Comparison of ENCODE assay signal across 8 cellular contexts in the genomic region with DNA sequence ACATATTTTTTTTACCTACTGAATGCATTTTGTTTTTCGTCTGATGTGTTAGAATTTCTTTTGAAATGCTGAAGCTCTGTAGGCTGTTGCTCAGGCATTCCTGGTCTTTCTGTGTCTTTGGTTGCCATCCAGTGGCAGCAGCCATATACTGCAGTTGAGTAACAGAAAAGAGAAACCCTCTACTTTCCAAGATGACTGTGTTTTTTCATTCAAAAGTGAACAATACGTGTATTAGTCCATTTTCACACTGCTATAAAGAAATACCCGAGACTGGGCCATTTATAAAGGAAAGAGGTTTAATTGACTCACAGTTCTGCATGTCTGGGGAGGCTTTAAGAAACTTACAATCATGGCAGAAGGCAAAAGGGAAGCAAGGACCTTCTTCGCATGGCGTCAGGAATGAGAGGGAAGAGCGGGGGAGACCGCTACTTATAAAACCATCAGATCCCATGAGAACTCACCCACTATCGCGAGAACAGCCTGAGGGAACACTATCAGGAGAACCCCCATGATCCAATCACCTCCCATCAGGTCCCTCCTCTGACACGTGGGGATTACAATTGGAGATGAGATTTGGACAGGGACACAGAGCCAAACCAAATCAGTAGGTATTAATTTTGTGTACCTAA. TPM values are rescaled to one million over a fixed set of nuclear protein-coding genes. Genes with fewer than 3 reads are reported as not detected.
DNase-seq lines count a peak whose midpoint lies in the region; ATAC-seq and TF ChIP-seq lines count a peak whose summit lies in the region.

No MANE protein-coding gene starts in this region.

- no peaks in the 10 kb centered on the region for H3K36me3 ChIP-seq in neuronal stem cell (replicated peaks in 1 of 2; ENCODE audit: control insufficient read depth in 2 of 2, insufficient read depth in 2 of 2, low read length in 2 of 2)

- H3K27ac Mint-ChIP-seq in activated T-helper 17 cell treated with anti-CD3 and anti-CD28 coated beads, Interleukin-2, amount 50 U/mL, for 72 hours, result peak overlapping the region; percentile 64

- H2BK5ac ChIP-seq in neuronal stem cell (ENCODE audit: low read length), result no peak overlapping the region

- H2AK5ac ChIP-seq in neuronal stem cell (ENCODE audit: low read depth, low read length), result no peak overlapping the region

- H3K27me3 Mint-ChIP-seq in activated T-helper 17 cell treated with anti-CD3 and anti-CD28 coated beads, Interleukin-2, amount 50 U/mL, for 72 hours, result no peaks in the 10 kb centered on the region

- DNase-seq in AG10803 (ENCODE audit: low read depth) (peak; percentile 85), HuH-7.5 (ENCODE audit: low spot score) (peak; percentile 44), fibroblast of pulmonary artery (ENCODE audit: low read depth) (peak; percentile 84), neuronal stem cell (ENCODE audit: low spot score) (peak; percentile 39), ureter (ENCODE audit: low spot score) (peak; percentile 58)

- H3K36me3 Mint-ChIP-seq in activated T-helper 17 cell treated with anti-CD3 and anti-CD28 coated beads, Interleukin-2, amount 50 U/mL, for 72 hours (ENCODE audit: low read depth), result no peaks in the 10 kb centered on the region

- H3K9ac ChIP-seq in neuronal stem cell (ENCODE audit: low read depth, low read length, poor library complexity), result no peak overlapping the region

- no peak overlapping the region for H3K27ac ChIP-seq in neuronal stem cell (replicated peaks; ENCODE audit: low read length)

- no peak overlapping the region for H3K14ac ChIP-seq in neuronal stem cell (ENCODE audit: low read length)

- peak overlapping the region; percentile 82 for H3K4me3 Mint-ChIP-seq in activated T-helper 17 cell treated with anti-CD3 and anti-CD28 coated beads, Interleukin-2, amount 50 U/mL, for 72 hours

- H4K8ac ChIP-seq in neuronal stem cell (ENCODE audit: low read depth, low read length), result no peak overlapping the region

- peaks cover 0 to 7% (median 0%) of the 10 kb centered on the region in 3 experiments for H3K27me3 ChIP-seq in neuronal stem cell (ENCODE audit: control insufficient read depth in 3 of 3, insufficient read depth in 3 of 3, low read depth in 1 of 3, low read length in 3 of 3)

- no CpG with 5 or more reads among the region's 10 CpGs for WGBS in neuronal stem cell (ENCODE audit: extremely low coverage in 2 of 2, insufficient read length in 2 of 2, insufficient replicate concordance in 1 of 2), 2 donors

- no peak overlapping the region for H3K18ac ChIP-seq in neuronal stem cell (ENCODE audit: low read length)

- no peaks in the 10 kb centered on the region for H3K9me3 Mint-ChIP-seq in activated T-helper 17 cell treated with anti-CD3 and anti-CD28 coated beads, Interleukin-2, amount 50 U/mL, for 72 hours

- no peaks in the 10 kb centered on the region for H3K9me3 ChIP-seq in neuronal stem cell (replicated peaks in 1 of 2; ENCODE audit: control insufficient read depth in 2 of 2, insufficient read depth in 1 of 2, low read depth in 1 of 2, low read length in 2 of 2)

- H2AFZ ChIP-seq in neuronal stem cell (ENCODE audit: low read length), result peak overlapping the region; percentile 90

- H4K91ac ChIP-seq in neuronal stem cell (ENCODE audit: low read depth, low read length, poor library complexity), result no peak overlapping the region

- peak; percentile 55 for ATAC-seq in GM18517 (IDR thresholded peaks at IDR 0.05; ENCODE audit: unreplicated experiment)
- peak; percentile 58 for ATAC-seq in activated T-helper 17 cell treated with anti-CD3 and anti-CD28 coated beads, Interleukin-2, amount 50 U/mL, for 72 hours (replicated peaks)

- no peak overlapping the region for H3K4ac ChIP-seq in neuronal stem cell (ENCODE audit: low read length)

- H2BK120ac ChIP-seq in neuronal stem cell (ENCODE audit: low read depth, low read length), result no peak overlapping the region

- peak overlapping the region; percentile 50 for H3K4me3 ChIP-seq in AG10803 (ENCODE audit: low read length)
- peak overlapping the region; percentile 42 for H3K4me3 ChIP-seq in fibroblast of pulmonary artery (replicated peaks; ENCODE audit: low read depth, low read length)
- peak overlapping the region in 1 of 2 donors; percentile 22 for H3K4me3 ChIP-seq in neuronal stem cell (ENCODE audit: low read length in 2 of 2)

- peak; percentile 91 for TF ChIP-seq CTCF in AG10803 (conservative IDR thresholded peaks at IDR 0.05; ENCODE audit: low read length)
- TF ChIP-seq CTCF in fibroblast of pulmonary artery (IDR thresholded peaks at IDR 0.05; ENCODE audit: low read length, missing control alignments), result peak; percentile 89

- H3K4me1 Mint-ChIP-seq in activated T-helper 17 cell treated with anti-CD3 and anti-CD28 coated beads, Interleukin-2, amount 50 U/mL, for 72 hours, result peaks cover 5% of the 10 kb centered on the region

- no peak overlapping the region for H2BK12ac ChIP-seq in neuronal stem cell (ENCODE audit: low read length)

- H2BK15ac ChIP-seq in neuronal stem cell (ENCODE audit: low read length), result no peak overlapping the region

- no peak overlapping the region for H3K23ac ChIP-seq in neuronal stem cell (ENCODE audit: low read depth, low read length, poor library complexity)

- no peaks in the 10 kb centered on the region for H3K79me1 ChIP-seq in neuronal stem cell (ENCODE audit: low read depth, low read length)

- H3K4me1 ChIP-seq in neuronal stem cell (ENCODE audit: control insufficient read depth in 2 of 2, insufficient read depth in 1 of 2, low read depth in 1 of 2, low read length in 2 of 2), result peaks cover 0 to 4% of the 10 kb centered on the region in 2 donors

- H3K4me2 ChIP-seq in neuronal stem cell (ENCODE audit: insufficient read depth, low read length, poor library complexity, severe bottlenecking), result no peak overlapping the region

TF ChIP-seq in PFSK-1, 5 proteins besides CTCF, POLR2A, EP300 and RAD21:
- TF ChIP-seq TAF1 (IDR thresholded peaks at IDR 0.05; ENCODE audit: borderline replicate concordance, insufficient read depth, low read length) (no peak), POLR2AphosphoS5 (IDR thresholded peaks at IDR 0.05; ENCODE audit: low read depth, low read length) (peak; percentile 58; the same call in 1 of the 2 replicates)

RNA-seq across cellular contexts. Expression of gene GOLGA8B, which starts 4.7 kb away (rescaled TPM):
- 18.7 TPM for polyA plus RNA-seq in PFSK-1 (2012; ENCODE audit: insufficient read length, low read depth)
- 100 to 1,000 TPM; 202 to 437 TPM for total RNA-seq in activated T-helper 17 cell treated with anti-CD3 and anti-CD28 coated beads, Interleukin-2, amount 50 U/mL, for 72 hours
- polyA plus RNA-seq in neuronal stem cell (2013, experiment 1 of 2), result 21.2 TPM
- 22.0 TPM for polyA plus RNA-seq in neuronal stem cell (2013, experiment 2 of 2)
- 172 TPM for total RNA-seq in ureter
